1 cellular context compared by ENCODE assay signal in genomic region chr15:79208179-79208578, GRCh38.
TF ChIP-seq lines count a peak whose summit lies in the region.

No MANE protein-coding gene starts in this region.

TF ChIP-seq in SK-N-SH, 30 proteins besides CTCF, POLR2A, EP300 and RAD21 (continued from another document):
- TF ChIP-seq, protein P1, sequence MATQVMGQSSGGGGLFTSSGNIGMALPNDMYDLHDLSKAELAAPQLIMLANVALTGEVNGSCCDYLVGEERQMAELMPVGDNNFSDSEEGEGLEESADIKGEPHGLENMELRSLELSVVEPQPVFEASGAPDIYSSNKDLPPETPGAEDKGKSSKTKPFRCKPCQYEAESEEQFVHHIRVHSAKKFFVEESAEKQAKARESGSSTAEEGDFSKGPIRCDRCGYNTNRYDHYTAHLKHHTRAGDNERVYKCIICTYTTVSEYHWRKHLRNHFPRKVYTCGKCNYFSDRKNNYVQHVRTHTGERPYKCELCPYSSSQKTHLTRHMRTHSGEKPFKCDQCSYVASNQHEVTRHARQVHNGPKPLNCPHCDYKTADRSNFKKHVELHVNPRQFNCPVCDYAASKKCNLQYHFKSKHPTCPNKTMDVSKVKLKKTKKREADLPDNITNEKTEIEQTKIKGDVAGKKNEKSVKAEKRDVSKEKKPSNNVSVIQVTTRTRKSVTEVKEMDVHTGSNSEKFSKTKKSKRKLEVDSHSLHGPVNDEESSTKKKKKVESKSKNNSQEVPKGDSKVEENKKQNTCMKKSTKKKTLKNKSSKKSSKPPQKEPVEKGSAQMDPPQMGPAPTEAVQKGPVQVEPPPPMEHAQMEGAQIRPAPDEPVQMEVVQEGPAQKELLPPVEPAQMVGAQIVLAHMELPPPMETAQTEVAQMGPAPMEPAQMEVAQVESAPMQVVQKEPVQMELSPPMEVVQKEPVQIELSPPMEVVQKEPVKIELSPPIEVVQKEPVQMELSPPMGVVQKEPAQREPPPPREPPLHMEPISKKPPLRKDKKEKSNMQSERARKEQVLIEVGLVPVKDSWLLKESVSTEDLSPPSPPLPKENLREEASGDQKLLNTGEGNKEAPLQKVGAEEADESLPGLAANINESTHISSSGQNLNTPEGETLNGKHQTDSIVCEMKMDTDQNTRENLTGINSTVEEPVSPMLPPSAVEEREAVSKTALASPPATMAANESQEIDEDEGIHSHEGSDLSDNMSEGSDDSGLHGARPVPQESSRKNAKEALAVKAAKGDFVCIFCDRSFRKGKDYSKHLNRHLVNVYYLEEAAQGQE (IDR thresholded peaks at IDR 0.05; ENCODE audit: low read depth, low read length): peak; percentile 84
